Comparison of ENCODE assay signal across 8 cellular contexts in the genomic region with DNA sequence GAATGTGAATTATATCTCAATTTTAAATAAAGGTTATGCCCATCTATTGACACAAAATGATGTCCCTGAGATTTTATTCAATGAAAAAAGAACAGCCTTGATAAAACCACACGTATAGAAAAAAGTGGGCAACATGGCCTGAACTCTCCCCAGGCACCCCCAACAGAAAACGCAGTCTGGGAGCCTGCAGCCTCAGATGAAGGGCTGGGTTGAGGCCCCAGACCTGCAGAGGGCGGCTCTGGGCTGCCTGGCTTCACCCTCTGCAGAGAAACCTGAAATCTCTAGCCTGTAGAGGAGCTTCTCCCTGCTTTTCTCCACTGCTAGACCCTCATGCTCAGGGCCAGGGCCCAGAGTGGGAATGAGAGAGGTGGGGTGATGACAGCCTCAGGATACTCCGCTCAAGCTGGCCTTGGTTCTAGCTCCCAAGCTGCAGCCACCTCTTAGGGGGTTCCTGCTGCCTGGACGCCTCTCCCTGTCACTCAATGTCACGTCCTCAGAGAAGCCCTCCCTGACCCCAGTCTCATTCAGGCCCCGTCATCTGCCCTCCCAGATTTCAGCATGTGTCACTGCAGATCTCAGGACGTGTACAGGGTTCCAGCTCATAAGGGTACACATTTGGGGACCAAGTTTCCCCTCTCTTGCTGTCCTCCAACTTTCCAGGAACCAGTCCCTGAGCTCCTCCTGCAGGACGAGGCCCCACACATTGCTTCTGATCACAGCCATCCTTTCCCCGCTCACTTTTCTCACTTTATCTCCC. TPM values are rescaled to one million over a fixed set of nuclear protein-coding genes. Genes with fewer than 3 reads are reported as not detected.
A peak's percentile ranks its signal among the peaks of the same experiment; 100 is the strongest.
DNase-seq lines count a peak whose midpoint lies in the region; FAIRE-seq and TF ChIP-seq lines count a peak whose summit lies in the region.

No MANE protein-coding gene starts in this region.

- H3K27me3 ChIP-seq in DOHH2 (ENCODE audit: control insufficient read depth, low read length) (no peaks in the 10 kb centered on the region), HUES6 (ENCODE audit: control insufficient read depth, insufficient read depth, low read length) (no peaks in the 10 kb centered on the region), small intestine (ENCODE audit: control insufficient read depth in 2 of 2, insufficient read depth in 2 of 2, low read length in 2 of 2) (no peaks in the 10 kb centered on the region)

- FAIRE-seq in small intestine (lab: Jason Lieb, UNC): no peak

- H3K27ac ChIP-seq in DOHH2 (ENCODE audit: low read depth, low read length) (peak overlapping the region; percentile 85), HUES6 (ENCODE audit: low read depth, low read length) (peak overlapping the region; percentile 98; the same call in 1 of the 2 replicates), small intestine (ENCODE audit: low read depth in 1 of 2, low read length in 1 of 2) (peak overlapping the region in 1 of 2 donors; percentile 97)

- H3K4me3 ChIP-seq in DOHH2 (ENCODE audit: low read length): peak overlapping the region; percentile 87
- peak overlapping the region; percentile 95 for H3K4me3 ChIP-seq in HUES6 (ENCODE audit: low read depth, low read length)
- H3K4me3 ChIP-seq in foreskin fibroblast (ENCODE audit: low read depth in 1 of 2, low read length in 2 of 2): peak overlapping the region; percentile 78 to 84
- peak overlapping the region in 1 of 2 donors; percentile 89 for H3K4me3 ChIP-seq in small intestine (ENCODE audit: low read depth in 1 of 2, low read length in 2 of 2)

- H3K9me3 ChIP-seq in DOHH2 (ENCODE audit: control insufficient read depth, insufficient read depth, low read length) (no peaks in the 10 kb centered on the region), HUES6 (ENCODE audit: control insufficient read depth, insufficient read depth, low read depth, low read length) (no peaks in the 10 kb centered on the region), small intestine (ENCODE audit: control insufficient read depth, low read depth) (no peaks in the 10 kb centered on the region)

- peak; percentile 40 to 48 for DNase-seq in activated CD4-positive, alpha-beta T cell treated with anti-CD3 and anti-CD28 coated beads, Interleukin-2, amount 50 U/mL, for 48 hours
- peak in 1 of 2 donors; percentile 57 for DNase-seq in foreskin fibroblast
- DNase-seq in small intestine: peak; percentile 28
- no peak for DNase-seq in NCI-H510A (lab: John Stamatoyannopoulos, UW)
- DNase-seq in AG20443 (ENCODE audit: low spot score): no peak
- DNase-seq in COLO829 (ENCODE audit: low spot score): no peak

- peaks cover 13% of the 10 kb centered on the region; the same call in 1 of the 2 replicates for H4K20me1 ChIP-seq in DOHH2 (ENCODE audit: control insufficient read depth, insufficient read depth, low read depth, low read length)

- WGBS in small intestine, 3 donors: 9 to 19% (median 13%) methylated on average over 9 to 10 of the region's 10 CpGs

- no peaks in the 10 kb centered on the region for H3K9me2 ChIP-seq in DOHH2 (replicated peaks; ENCODE audit: control insufficient read depth, low read length)

- peaks cover 22% of the 10 kb centered on the region for H3K4me1 ChIP-seq in DOHH2 (ENCODE audit: control insufficient read depth, low read length)
- peaks cover 12% of the 10 kb centered on the region for H3K4me1 ChIP-seq in HUES6 (ENCODE audit: control insufficient read depth, insufficient read depth, low read length)
- peaks cover 0 to 8% of the 10 kb centered on the region in 2 donors for H3K4me1 ChIP-seq in small intestine (ENCODE audit: control insufficient read depth in 2 of 2, insufficient read depth in 1 of 2, low read depth in 1 of 2, low read length in 1 of 2)

- TF ChIP-seq CTCF in DOHH2 (IDR thresholded peaks at IDR 0.05; ENCODE audit: low read depth, low read length, poor library complexity, severe bottlenecking): peak; percentile 60
- peak; percentile 25 for TF ChIP-seq CTCF in foreskin fibroblast (IDR thresholded peaks at IDR 0.05; ENCODE audit: low read depth, low read length)

- peak overlapping the region; percentile 88 for H3K4me2 ChIP-seq in DOHH2 (ENCODE audit: low read length)

- H3K9ac ChIP-seq in HUES6 (ENCODE audit: low read length): peak overlapping the region; percentile 99

- H3K36me3 ChIP-seq in DOHH2 (ENCODE audit: control insufficient read depth, low read length): peaks cover 46% of the 10 kb centered on the region
- H3K36me3 ChIP-seq in HUES6 (ENCODE audit: control insufficient read depth, insufficient read depth, low read length): peaks cover 9% of the 10 kb centered on the region
- no peaks in the 10 kb centered on the region for H3K36me3 ChIP-seq in small intestine (ENCODE audit: control insufficient read depth in 2 of 2, insufficient read depth in 2 of 2, low read length in 2 of 2)

- peaks cover 5% of the 10 kb centered on the region for H3F3A ChIP-seq in DOHH2 (ENCODE audit: control insufficient read depth, insufficient read depth)

- H3K79me2 ChIP-seq in DOHH2 (ENCODE audit: control insufficient read depth, low read length): peaks cover 62% of the 10 kb centered on the region

RNA-seq across cellular contexts. Expression of a gene that starts 1.8 kb away (rescaled TPM):
- polyA plus RNA-seq in small intestine: 100 to 1,000 TPM in 1 of 3 donors, 10 to 100 TPM in 2; 48.3 to 112 (median 82.4) TPM

RNA-seq across cellular contexts. Expression of a gene that starts 14.4 kb away (rescaled TPM):
- polyA plus RNA-seq in small intestine: 100 to 1,000 TPM; 164 to 283 (median 261) TPM

RNA-seq across cellular contexts. Expression of a gene that starts 22.7 kb away (rescaled TPM):
- 10 to 100 TPM in 1 of 3 donors, 1 to 10 TPM in 2; 4.1 to 11.6 (median 5.8) TPM for polyA plus RNA-seq in small intestine

Comparison
In these comparisons a context has a peak if more than half of its experiments do, and no peak if none do; other contexts are left out.
1. DNase-seq: peak in activated CD4-positive, alpha-beta T cell treated with anti-CD3 and anti-CD28 coated beads, Interleukin-2, amount 50 U/mL, for 48 hours (2 of 2) and small intestine (single experiment); none in NCI-H510A (single experiment), AG20443 (single experiment) and COLO829 (single experiment).